ENCODE assay signal across 8 cellular contexts in the genomic region with DNA sequence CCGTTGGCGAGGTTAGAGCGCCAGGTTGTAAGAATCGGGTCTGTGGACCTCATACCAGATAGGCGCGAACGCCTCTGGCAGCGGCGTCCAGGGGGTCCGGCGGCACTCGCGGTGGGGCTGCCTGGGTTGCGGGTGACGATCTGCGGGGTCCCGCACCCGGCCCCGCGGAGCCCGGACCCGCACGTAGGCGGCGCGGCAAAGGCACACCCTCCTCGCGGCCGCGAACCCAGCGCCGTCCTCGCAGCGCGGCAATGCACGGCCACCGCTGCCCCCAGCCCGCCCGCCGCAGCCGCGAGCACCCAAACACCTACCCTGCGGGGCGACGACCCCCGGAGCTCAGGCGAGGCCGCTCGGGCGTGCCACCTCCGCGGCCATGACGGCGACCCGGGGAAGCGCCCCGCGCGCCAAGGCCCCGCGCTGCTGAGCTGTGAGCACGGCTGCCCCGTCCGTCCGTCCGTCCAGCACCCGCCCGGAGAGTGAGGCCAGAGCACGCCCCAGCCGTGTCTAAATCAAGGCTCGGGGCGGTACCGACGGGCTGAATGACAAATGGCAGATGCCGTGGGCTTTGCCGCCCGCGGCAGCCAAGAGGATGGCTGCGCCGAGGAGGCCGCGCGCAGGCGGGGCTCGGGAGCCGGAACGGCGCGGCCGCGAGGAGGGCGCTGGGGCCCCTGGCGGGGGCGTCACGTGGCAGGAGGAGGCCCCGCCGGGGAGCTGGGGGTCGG. TPM values are rescaled to one million over a fixed set of nuclear protein-coding genes. Genes with fewer than 3 reads are reported as not detected.
DNase-seq lines count a peak whose midpoint lies in the region; ATAC-seq and TF ChIP-seq lines count a peak whose summit lies in the region.

A gene with protein sequence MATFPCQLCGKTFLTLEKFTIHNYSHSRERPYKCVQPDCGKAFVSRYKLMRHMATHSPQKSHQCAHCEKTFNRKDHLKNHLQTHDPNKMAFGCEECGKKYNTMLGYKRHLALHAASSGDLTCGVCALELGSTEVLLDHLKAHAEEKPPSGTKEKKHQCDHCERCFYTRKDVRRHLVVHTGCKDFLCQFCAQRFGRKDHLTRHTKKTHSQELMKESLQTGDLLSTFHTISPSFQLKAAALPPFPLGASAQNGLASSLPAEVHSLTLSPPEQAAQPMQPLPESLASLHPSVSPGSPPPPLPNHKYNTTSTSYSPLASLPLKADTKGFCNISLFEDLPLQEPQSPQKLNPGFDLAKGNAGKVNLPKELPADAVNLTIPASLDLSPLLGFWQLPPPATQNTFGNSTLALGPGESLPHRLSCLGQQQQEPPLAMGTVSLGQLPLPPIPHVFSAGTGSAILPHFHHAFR (minus strand): TSS at position 481 of the 722 bp plus-strand sequence. CDS start 60,123 bp downstream, outside the sequence.

- no peak for TF ChIP-seq CTCF in mammary epithelial cell (conservative IDR thresholded peaks at IDR 0.05 in 1 of 2, IDR thresholded peaks at IDR 0.05 in 1 of 2; ENCODE audit: extremely low read depth in 1 of 2, insufficient read depth in 1 of 2, low read depth in 1 of 2, low read length in 2 of 2)
- no peak for TF ChIP-seq CTCF in smooth muscle cell (IDR thresholded peaks at IDR 0.05; ENCODE audit: borderline replicate concordance, insufficient read depth, poor library complexity, severe bottlenecking)

- 38% methylated on average over 4 of the region's 98 CpGs for WGBS in mammary epithelial cell (ENCODE audit: low coverage, missing lambda C conversion rate)
- WGBS in smooth muscle cell (ENCODE audit: low lambda C conversion rate), result 29% methylated on average over 64 of the region's 98 CpGs

- intact Hi-C loops in mammary epithelial cell (cut with micrococcal nuclease), result loop anchor here (5.0 to 10.0 kb wide), 2 partner anchors 331 to 1313 kb away; a partner anchor contains a TSS

- CTCF ChIA-PET in mammary epithelial cell (lab: Charles Lee; ENCODE audit: low non-redundant PET), result no interaction called here

- in situ Hi-C loops in mammary epithelial cell (cut with MboI; ENCODE audit: low sequenced_read_pairs in 2 of 2), result no loop called here

- H3K27ac ChIP-seq in mammary epithelial cell (ENCODE audit: insufficient read depth, low read depth, low read length) (peak within 1 kb of the TSS; percentile 77), smooth muscle cell (ENCODE audit: low read depth) (peak within 1 kb of the TSS; percentile 89)

- H2AFZ ChIP-seq in mammary epithelial cell (ENCODE audit: low read depth, low read length) (peak within 1 kb of the TSS; percentile 91), smooth muscle cell (ENCODE audit: low read depth) (peak within 1 kb of the TSS; percentile 65)

- H3K79me2 ChIP-seq in mammary epithelial cell (ENCODE audit: insufficient read depth, low read length) (peaks cover 19% of the 10 kb centered on the region), smooth muscle cell (ENCODE audit: low read depth) (peaks cover 37% of the 10 kb centered on the region)

- dilution Hi-C loops in mammary epithelial cell (cut with HindIII; ENCODE audit: low sequenced_read_pairs), result no loop called here

- ATAC-seq in HG03039 (IDR thresholded peaks at IDR 0.05; ENCODE audit: unreplicated experiment), result peak; percentile 72

- no peaks in the 10 kb centered on the region for H3K27me3 ChIP-seq in mammary epithelial cell (ENCODE audit: insufficient read depth, low read length)
- no peaks in the 10 kb centered on the region for H3K27me3 ChIP-seq in smooth muscle cell (ENCODE audit: low read depth)

- H3K4me1 ChIP-seq in mammary epithelial cell (ENCODE audit: insufficient read depth, low read length), result peaks cover 4% of the 10 kb centered on the region
- H3K4me1 ChIP-seq in smooth muscle cell (ENCODE audit: low read depth), result no peaks in the 10 kb centered on the region

- no peaks in the 10 kb centered on the region for H3K9me3 ChIP-seq in mammary epithelial cell (replicated peaks; ENCODE audit: insufficient read depth, low read length)
- H3K9me3 ChIP-seq in smooth muscle cell (replicated peaks; ENCODE audit: low read depth), result no peaks in the 10 kb centered on the region

- BruUV-seq in mammary epithelial cell (replicated peaks; lab: Mats Ljungman, UMichigan), result TSS peak; percentile 40

- H3F3A ChIP-seq in smooth muscle cell (ENCODE audit: low read depth), result peaks cover 4% of the 10 kb centered on the region

- H4K20me1 ChIP-seq in mammary epithelial cell (ENCODE audit: insufficient read depth, low read length) (no peaks in the 10 kb centered on the region), smooth muscle cell (ENCODE audit: low read depth) (no peaks in the 10 kb centered on the region)

- H3K36me3 ChIP-seq in mammary epithelial cell (ENCODE audit: insufficient read depth, low read length) (peaks cover 3% of the 10 kb centered on the region), smooth muscle cell (ENCODE audit: low read depth) (no peaks in the 10 kb centered on the region)

- H3K4me2 ChIP-seq in mammary epithelial cell (ENCODE audit: insufficient read depth, low read depth, low read length) (peak within 1 kb of the TSS; percentile 73), smooth muscle cell (peak within 1 kb of the TSS; percentile 80)

- peak within 1 kb of the TSS; percentile 55 to 66 (median 62) for H3K4me3 ChIP-seq in mammary epithelial cell (replicated peaks in 1 of 3; ENCODE audit: insufficient read depth in 1 of 3, low read depth in 2 of 3, low read length in 3 of 3)
- peak within 1 kb of the TSS; percentile 65 for H3K4me3 ChIP-seq in smooth muscle cell

- peak; percentile 21 for DNase-seq in activated naive CD4-positive, alpha-beta T cell treated with Interleukin-2 at 50 U/mL for 16 hours
- DNase-seq in activated naive CD4-positive, alpha-beta T cell (lab: John Stamatoyannopoulos, UW), result no peak
- DNase-seq in RKO (ENCODE audit: low spot score) (peak; percentile 59), mammary epithelial cell (peak; percentile 57), inferior parietal cortex (ENCODE audit: extremely low spot score) (peak; percentile 7), smooth muscle cell (lab: John Stamatoyannopoulos, UW; ENCODE audit: unreplicated experiment) (peak; percentile 18), DMS79 treated with DMSO at 0.1 percent for 48 hours (lab: John Stamatoyannopoulos, UW) (no peak)

- peak within 1 kb of the TSS; percentile 81 for H3K9ac ChIP-seq in mammary epithelial cell (ENCODE audit: insufficient read depth, low read length)
- peak within 1 kb of the TSS; percentile 86 for H3K9ac ChIP-seq in smooth muscle cell (ENCODE audit: low read depth)

RNA-seq across cellular contexts. Expression of the gene that starts here (rescaled TPM):
- total RNA-seq in mammary epithelial cell (10 to 100 TPM; 10.8 to 30.7 TPM), smooth muscle cell (99.7 and 102 TPM in 2 replicates)
- polyA plus RNA-seq in mammary epithelial cell (21.9 TPM), smooth muscle cell (130 and 138 TPM in 2 replicates)
- polyA minus RNA-seq in mammary epithelial cell, result 41.2 TPM

Comparison
In these comparisons a context has a peak if more than half of its experiments do, and no peak if none do; other contexts are left out.
1. DNase-seq: peak in activated naive CD4-positive, alpha-beta T cell treated with Interleukin-2 at 50 U/mL for 16 hours (single experiment), RKO (single experiment), mammary epithelial cell (single experiment), inferior parietal cortex (single experiment) and smooth muscle cell (single experiment); none in activated naive CD4-positive, alpha-beta T cell (0 of 4) and DMS79 treated with DMSO at 0.1 percent for 48 hours (single experiment).